Comparison of ENCODE assay signal across 15 cellular contexts in genomic region chr2:97688062-97688827, GRCh38. TPM values are rescaled to one million over a fixed set of nuclear protein-coding genes. Genes with fewer than 3 reads are reported as not detected.
DNase-seq lines count a peak whose midpoint lies in the region; ATAC-seq, FAIRE-seq and TF ChIP-seq lines count a peak whose summit lies in the region.
"Had no signal": no experiment of that assay in that cellular context is flagged by ENCODE, and none has a peak within 500 bp of the region (broad histone marks: within the 10 kb centered on the region; RNA-seq: fewer than 3 reads in every experiment).

No MANE protein-coding gene starts in this region.

- CTCF ChIA-PET in HepG2 (lab: Yijun Ruan, JAX; ENCODE audit: low intra/inter-chr PET ratio, low total read pairs), result no interaction called here

- no TSS peak for BruUV-seq in HepG2 (replicated peaks; lab: Mats Ljungman, UMichigan)

- H3K27ac ChIP-seq in HepG2 (ENCODE audit: extremely low read length, insufficient read depth, low read length), result no peak overlapping the region
- H3K27ac ChIP-seq in right lobe of liver, result no peak overlapping the region
- no peak overlapping the region for H3K27ac ChIP-seq in OCI-LY3 (ENCODE audit: low read length)
- H3K27ac ChIP-seq: GM23248, parathyroid adenoma, RWPE1 had no signal

- H3K9me3 ChIP-seq in HepG2 (ENCODE audit: low read length), result no peaks in the 10 kb centered on the region
- no peaks in the 10 kb centered on the region for H3K9me3 ChIP-seq in right lobe of liver
- H3K9me3 ChIP-seq in OCI-LY3 (ENCODE audit: insufficient read depth, low read length), result no peaks in the 10 kb centered on the region

- intact Hi-C loops in HepG2 (cut with micrococcal nuclease; ENCODE audit: unreplicated experiment) (no loop called here), right lobe of liver (cut with DNase I) (no loop called here)

- H3K36me3 ChIP-seq in HepG2 (replicated peaks in 1 of 2; ENCODE audit: control insufficient read depth in 1 of 2, insufficient read depth in 2 of 2, low read length in 2 of 2) (no peaks in the 10 kb centered on the region), right lobe of liver (no peaks in the 10 kb centered on the region), OCI-LY3 (replicated peaks; ENCODE audit: low read depth, low read length) (no peaks in the 10 kb centered on the region), bronchial epithelial cell (ENCODE audit: control insufficient read depth, insufficient read depth, low read length) (no peaks in the 10 kb centered on the region), H7 (replicated peaks; ENCODE audit: control insufficient read depth, insufficient read depth, low read length) (no peaks in the 10 kb centered on the region)

- POLR2A ChIA-PET in HepG2 (lab: Yijun Ruan, JAX), result no interaction called here

- ATAC-seq in HepG2 (peak; percentile 52), right lobe of liver (no peak)

- H3K4me1 ChIP-seq in HepG2 (ENCODE audit: insufficient read depth, low read length) (no peaks in the 10 kb centered on the region), right lobe of liver (no peaks in the 10 kb centered on the region), OCI-LY3 (ENCODE audit: low read length) (peaks cover 10% of the 10 kb centered on the region)
- H3K4me1 ChIP-seq: parathyroid adenoma had no signal

- in situ Hi-C loops in HepG2 (cut with HindIII; ENCODE audit: extremely low pct_ligation_motif_present, low pct_unique_long_range_greater_than_20kb), result no loop called here

- H3K27me3 ChIP-seq in HepG2 (ENCODE audit: control insufficient read depth in 1 of 2, insufficient read depth in 2 of 2, low read length in 2 of 2) (no peaks in the 10 kb centered on the region), right lobe of liver (no peaks in the 10 kb centered on the region), OCI-LY3 (ENCODE audit: low read depth, low read length) (no peaks in the 10 kb centered on the region), bronchial epithelial cell (ENCODE audit: control insufficient read depth, insufficient read depth, low read length) (no peaks in the 10 kb centered on the region), H7 (ENCODE audit: control insufficient read depth, insufficient read depth, low read length) (no peaks in the 10 kb centered on the region)

- TF ChIP-seq CTCF in HepG2 (CRISPR knock-in tag; IDR thresholded peaks at IDR 0.05) (no peak), right lobe of liver (IDR thresholded peaks at IDR 0.05) (no peak), OCI-LY3 (IDR thresholded peaks at IDR 0.05; ENCODE audit: low read depth, low read length) (no peak), bronchial epithelial cell (IDR thresholded peaks at IDR 0.05; ENCODE audit: insufficient read depth, low read length, severe bottlenecking) (no peak)

- DNase-seq in HepG2 (ENCODE audit: low spot score), result no peak
- DNase-seq in right lobe of liver, result no peak
- peak; percentile 28 for DNase-seq in bronchial epithelial cell (ENCODE audit: low read depth)
- DNase-seq in urothelium cell line (ENCODE audit: low spot score), result no peak
- DNase-seq in H7, result no peak
- DNase-seq in stimulated activated CD8-positive, alpha-beta memory T cell treated with anti-CD3 and anti-CD28 coated beads, Interleukin-4, amount 100 ng/mL, for 48 hours, result no peak
- DNase-seq in GM12891 (ENCODE audit: insufficient read length, low spot score), result no peak
- DNase-seq: activated CD8-positive, alpha-beta memory T cell treated with anti-CD3 and anti-CD28 coated beads for 24 hours; aorta; GM23248; T-helper 9 cell had no signal

- no peak overlapping the region for H3K4me3 ChIP-seq in HepG2 (replicated peaks in 1 of 3; ENCODE audit: insufficient read depth in 1 of 3, low read depth in 2 of 3, low read length in 3 of 3)
- no peak overlapping the region for H3K4me3 ChIP-seq in right lobe of liver
- H3K4me3 ChIP-seq in OCI-LY3 (ENCODE audit: low read length), result no peak overlapping the region
- H3K4me3 ChIP-seq in bronchial epithelial cell (ENCODE audit: low read depth, low read length), result no peak overlapping the region
- H3K4me3 ChIP-seq in H7 (ENCODE audit: insufficient read depth, low read depth, low read length), result no peak overlapping the region
- H3K4me3 ChIP-seq: GM23248 had no signal

- TF ChIP-seq EP300 in HepG2 (IDR thresholded peaks at IDR 0.05; ENCODE audit: low read depth in 2 of 2, low read length in 2 of 2), result no peak
- no peak for TF ChIP-seq EP300 in HepG2 (CRISPR knock-in tag; IDR thresholded peaks at IDR 0.05; ENCODE audit: borderline replicate concordance)

- WGBS in HepG2 (ENCODE audit: low lambda C conversion rate), result 49% methylated on average over 11 of the region's 11 CpGs
- WGBS in right lobe of liver (ENCODE audit: insufficient coverage, low coverage, low lambda C conversion rate, missing lambda C conversion rate), result 80% methylated on average over 7 of the region's 11 CpGs

- H3K9ac ChIP-seq in HepG2 (ENCODE audit: insufficient read depth, low read depth, low read length) (no peak overlapping the region), OCI-LY3 (ENCODE audit: low read length) (no peak overlapping the region)
- H3K9ac ChIP-seq: GM23248, parathyroid adenoma had no signal

- FAIRE-seq in HepG2 (lab: Jason Lieb, UNC) (no peak), bronchial epithelial cell (lab: Jason Lieb, UNC) (peak; percentile 72), urothelium cell line (lab: Jason Lieb, UNC) (peak; percentile 69), GM12891 (lab: Jason Lieb, UNC) (no peak)

- no peak for TF ChIP-seq POLR2A in HepG2 (IDR thresholded peaks at IDR 0.05; ENCODE audit: insufficient read depth in 1 of 2, low read depth in 2 of 2, low read length in 2 of 2)
- TF ChIP-seq POLR2A in right lobe of liver (IDR thresholded peaks at IDR 0.05), result no peak
- no peak for TF ChIP-seq POLR2A in GM12891 (IDR thresholded peaks at IDR 0.05; ENCODE audit: low read depth, low read length)

- H3K79me2 ChIP-seq in HepG2 (ENCODE audit: insufficient read depth, low read length), result no peaks in the 10 kb centered on the region
- H3K79me2 ChIP-seq in OCI-LY3 (ENCODE audit: low read length), result no peaks in the 10 kb centered on the region
- H3K79me2 ChIP-seq: parathyroid adenoma had no signal

- H4K20me1 ChIP-seq in HepG2 (ENCODE audit: insufficient read depth, low read length) (no peaks in the 10 kb centered on the region), OCI-LY3 (ENCODE audit: insufficient read depth, low read length) (no peaks in the 10 kb centered on the region)

- H2AFZ ChIP-seq in HepG2 (ENCODE audit: low read length), result no peak overlapping the region
- H2AFZ ChIP-seq in OCI-LY3 (ENCODE audit: low read depth, low read length), result no peak overlapping the region
- H2AFZ ChIP-seq: GM23248, parathyroid adenoma had no signal

- TF ChIP-seq RAD21 in HepG2 (CRISPR knock-in tag; IDR thresholded peaks at IDR 0.05), result no peak

- H3K4me2 ChIP-seq in HepG2 (ENCODE audit: low read depth, low read length), result no peak overlapping the region
- peak overlapping the region; percentile 36 for H3K4me2 ChIP-seq in OCI-LY3 (ENCODE audit: low read length)

RNA-seq across cellular contexts. Expression of gene C2orf92, which starts 18.7 kb away (rescaled TPM):
- total RNA-seq in HepG2 (2016; rRNA removed; fragmentation: Illumina TruSeq; extraction: Trizol), result 1.5 and 4.9 TPM in 2 replicates
- 1.7 and 3.6 TPM in 2 replicates for total RNA-seq in HepG2 (2016; cell fraction: cytosol; rRNA removed; fragmentation: Illumina TruSeq; extraction: Trizol; ENCODE audit: low read depth)
- 1.2 and 6.7 TPM in 2 replicates for total RNA-seq in HepG2 (2016; cell fraction: insoluble cytoplasmic fraction; rRNA removed; fragmentation: Illumina TruSeq; extraction: Trizol)
- 2.5 and 2.8 TPM in 2 replicates for total RNA-seq in HepG2 (2016; cell fraction: membrane; rRNA removed; fragmentation: Illumina TruSeq; extraction: Trizol)
- 9.5 and 13.0 TPM in 2 replicates for total RNA-seq in HepG2 (2016; cell fraction: nucleus; rRNA removed; fragmentation: Illumina TruSeq; extraction: Trizol)
- 5.0 and 9.4 TPM in 2 replicates for polyA plus RNA-seq in HepG2 (2011; rRNA removed)
- polyA plus RNA-seq in HepG2 (2011; cell fraction: cytosol; rRNA removed), result 0.79 and 0.97 TPM in 2 replicates
- polyA plus RNA-seq in HepG2 (2011; cell fraction: nucleus; rRNA removed), result 23.3 and 26.6 TPM in 2 replicates
- polyA plus RNA-seq in HepG2 (2012), result 4.1 TPM in 2 replicates
- polyA plus RNA-seq in HepG2 (2016; cell fraction: cytosol; fragmentation: Illumina TruSeq; extraction: Trizol; ENCODE audit: low read depth), result 1.4 and 1.6 TPM in 2 replicates
- 0.93 and 1.3 TPM in 2 replicates for polyA plus RNA-seq in HepG2 (2016; cell fraction: insoluble cytoplasmic fraction; fragmentation: Illumina TruSeq; extraction: Trizol; ENCODE audit: low read depth)
- 1.4 and 2.0 TPM in 2 replicates for polyA plus RNA-seq in HepG2 (2016; cell fraction: membrane; fragmentation: Illumina TruSeq; extraction: Trizol; ENCODE audit: low read depth)
- 22.0 and 25.3 TPM in 2 replicates for polyA plus RNA-seq in HepG2 (2016; cell fraction: nucleus; fragmentation: Illumina TruSeq; extraction: Trizol; ENCODE audit: insufficient read depth, low read depth)
- 3.2 and 12.3 TPM in 2 replicates for polyA minus RNA-seq in HepG2 (2011; rRNA and poly(A)+ RNA removed; ENCODE audit: low replicate concordance)
- 0.62 and 0.89 TPM in 2 replicates for polyA minus RNA-seq in HepG2 (2011; cell fraction: cytosol; rRNA and poly(A)+ RNA removed)
- polyA minus RNA-seq in HepG2 (2011; cell fraction: nucleus; rRNA and poly(A)+ RNA removed), result 23.7 and 26.4 TPM in 2 replicates
- total RNA-seq in right lobe of liver, result 10 to 100 TPM in 1 of 6 experiments, 1 to 10 TPM in 5; 2.0 to 12.8 (median 4.4) TPM
- total RNA-seq in bronchial epithelial cell, result 0.26 and 0.51 TPM in 2 replicates
- 2.5 and 4.2 TPM in 2 replicates for total RNA-seq in H7 (2014; rRNA removed; shearing (Covaris generic))
- 5.0 TPM for polyA plus RNA-seq in GM12891 (2012; ENCODE audit: low read depth, missing spikeins)

RNA-seq across cellular contexts. Expression of gene ACTR1B, which starts 24.4 kb away (rescaled TPM):
- total RNA-seq in HepG2 (2016; rRNA removed; fragmentation: Illumina TruSeq; extraction: Trizol), result 59.9 and 76.7 TPM in 2 replicates
- 70.2 and 78.4 TPM in 2 replicates for total RNA-seq in HepG2 (2016; cell fraction: cytosol; rRNA removed; fragmentation: Illumina TruSeq; extraction: Trizol; ENCODE audit: low read depth)
- 55.1 and 78.5 TPM in 2 replicates for total RNA-seq in HepG2 (2016; cell fraction: insoluble cytoplasmic fraction; rRNA removed; fragmentation: Illumina TruSeq; extraction: Trizol)
- 130 and 146 TPM in 2 replicates for total RNA-seq in HepG2 (2016; cell fraction: membrane; rRNA removed; fragmentation: Illumina TruSeq; extraction: Trizol)
- 55.2 and 70.0 TPM in 2 replicates for total RNA-seq in HepG2 (2016; cell fraction: nucleus; rRNA removed; fragmentation: Illumina TruSeq; extraction: Trizol)
- 61.7 and 77.6 TPM in 2 replicates for polyA plus RNA-seq in HepG2 (2011; rRNA removed)
- 55.9 and 77.2 TPM in 2 replicates for polyA plus RNA-seq in HepG2 (2011; cell fraction: cytosol; rRNA removed)
- polyA plus RNA-seq in HepG2 (2011; cell fraction: nucleus; rRNA removed), result 251 and 257 TPM in 2 replicates
- polyA plus RNA-seq in HepG2 (2012), result 53.7 and 58.6 TPM in 2 replicates
- 74.0 and 88.4 TPM in 2 replicates for polyA plus RNA-seq in HepG2 (2016; cell fraction: cytosol; fragmentation: Illumina TruSeq; extraction: Trizol; ENCODE audit: low read depth)
- 55.8 and 66.7 TPM in 2 replicates for polyA plus RNA-seq in HepG2 (2016; cell fraction: insoluble cytoplasmic fraction; fragmentation: Illumina TruSeq; extraction: Trizol; ENCODE audit: low read depth)
- polyA plus RNA-seq in HepG2 (2016; cell fraction: membrane; fragmentation: Illumina TruSeq; extraction: Trizol; ENCODE audit: low read depth), result 105 and 114 TPM in 2 replicates
- polyA plus RNA-seq in HepG2 (2016; cell fraction: nucleus; fragmentation: Illumina TruSeq; extraction: Trizol; ENCODE audit: insufficient read depth, low read depth), result 103 and 116 TPM in 2 replicates
- 87.1 and 132 TPM in 2 replicates for polyA minus RNA-seq in HepG2 (2011; rRNA and poly(A)+ RNA removed; ENCODE audit: low replicate concordance)
- 28.5 and 31.1 TPM in 2 replicates for polyA minus RNA-seq in HepG2 (2011; cell fraction: cytosol; rRNA and poly(A)+ RNA removed)
- 72.0 and 76.6 TPM in 2 replicates for polyA minus RNA-seq in HepG2 (2011; cell fraction: nucleus; rRNA and poly(A)+ RNA removed)
- total RNA-seq in right lobe of liver, result 10 to 100 TPM; 32.3 to 44.4 (median 35.1) TPM
- 52.9 and 59.2 TPM in 2 replicates for total RNA-seq in bronchial epithelial cell
- 49.7 and 58.3 TPM in 2 replicates for total RNA-seq in H7 (2014; rRNA removed; shearing (Covaris generic))
- 52.0 TPM for polyA plus RNA-seq in GM12891 (2012; ENCODE audit: low read depth, missing spikeins)

RNA-seq across cellular contexts. Expression of gene ZAP70, which starts 25.1 kb away (rescaled TPM):
- total RNA-seq in HepG2 (2016; rRNA removed; fragmentation: Illumina TruSeq; extraction: Trizol) (0.18 and 0.51 TPM in 2 replicates), right lobe of liver (1 to 10 TPM in 4 of 6 experiments, under 1 TPM in 2; 0.74 to 2.1 (median 1.4) TPM), bronchial epithelial cell (not detected in 2 replicates)
- total RNA-seq in HepG2 (2016; cell fraction: cytosol; rRNA removed; fragmentation: Illumina TruSeq; extraction: Trizol; ENCODE audit: low read depth), result not detected in 2 replicates
- total RNA-seq in HepG2 (2016; cell fraction: insoluble cytoplasmic fraction; rRNA removed; fragmentation: Illumina TruSeq; extraction: Trizol), result 0.24 and 0.43 TPM in 2 replicates
- not detected in 2 replicates for total RNA-seq in HepG2 (2016; cell fraction: membrane; rRNA removed; fragmentation: Illumina TruSeq; extraction: Trizol)
- 0.28 and 0.31 TPM in 2 replicates for total RNA-seq in HepG2 (2016; cell fraction: nucleus; rRNA removed; fragmentation: Illumina TruSeq; extraction: Trizol)
- 4.0 and 7.1 TPM in 2 replicates for polyA plus RNA-seq in HepG2 (2011; rRNA removed)
- polyA plus RNA-seq in HepG2 (2011; cell fraction: cytosol; rRNA removed), result 2.5 and 3.2 TPM in 2 replicates
- 64.9 and 67.7 TPM in 2 replicates for polyA plus RNA-seq in HepG2 (2011; cell fraction: nucleus; rRNA removed)
- 2.2 and 3.6 TPM in 2 replicates for polyA plus RNA-seq in HepG2 (2012)
- polyA plus RNA-seq in HepG2 (2016; cell fraction: cytosol; fragmentation: Illumina TruSeq; extraction: Trizol; ENCODE audit: low read depth), result not detected in 2 replicates
- polyA plus RNA-seq in HepG2 (2016; cell fraction: insoluble cytoplasmic fraction; fragmentation: Illumina TruSeq; extraction: Trizol; ENCODE audit: low read depth), result 0.27 and 0.57 TPM in 2 replicates
- polyA plus RNA-seq in HepG2 (2016; cell fraction: membrane; fragmentation: Illumina TruSeq; extraction: Trizol; ENCODE audit: low read depth), result not detected in 2 replicates
- 1.00 and 1.1 TPM in 2 replicates for polyA plus RNA-seq in HepG2 (2016; cell fraction: nucleus; fragmentation: Illumina TruSeq; extraction: Trizol; ENCODE audit: insufficient read depth, low read depth)
- polyA minus RNA-seq in HepG2 (2011; rRNA and poly(A)+ RNA removed; ENCODE audit: low replicate concordance), result 5.3 TPM in 1 of 2 replicates, not detected in the other
- 1.5 and 1.6 TPM in 2 replicates for polyA minus RNA-seq in HepG2 (2011; cell fraction: cytosol; rRNA and poly(A)+ RNA removed)
- 5.0 and 5.6 TPM in 2 replicates for polyA minus RNA-seq in HepG2 (2011; cell fraction: nucleus; rRNA and poly(A)+ RNA removed)
- 0.33 and 2.5 TPM in 2 replicates for total RNA-seq in H7 (2014; rRNA removed; shearing (Covaris generic))
- 21.2 TPM for polyA plus RNA-seq in GM12891 (2012; ENCODE audit: low read depth, missing spikeins)
- total RNA-seq: GM23248, NCI-H460 had no signal
- polyA plus RNA-seq: GM23248 had no signal

RNA-seq across cellular contexts. Expression of gene COX5B, which starts 42.4 kb away (rescaled TPM):
- total RNA-seq in HepG2 (2016; rRNA removed; fragmentation: Illumina TruSeq; extraction: Trizol), result 453 and 457 TPM in 2 replicates
- 171 and 178 TPM in 2 replicates for total RNA-seq in HepG2 (2016; cell fraction: cytosol; rRNA removed; fragmentation: Illumina TruSeq; extraction: Trizol; ENCODE audit: low read depth)
- 461 and 544 TPM in 2 replicates for total RNA-seq in HepG2 (2016; cell fraction: insoluble cytoplasmic fraction; rRNA removed; fragmentation: Illumina TruSeq; extraction: Trizol)
- total RNA-seq in HepG2 (2016; cell fraction: membrane; rRNA removed; fragmentation: Illumina TruSeq; extraction: Trizol), result 139 and 150 TPM in 2 replicates
- total RNA-seq in HepG2 (2016; cell fraction: nucleus; rRNA removed; fragmentation: Illumina TruSeq; extraction: Trizol), result 157 and 190 TPM in 2 replicates
- polyA plus RNA-seq in HepG2 (2011; rRNA removed), result 440 and 536 TPM in 2 replicates
- polyA plus RNA-seq in HepG2 (2011; cell fraction: cytosol; rRNA removed), result 532 and 716 TPM in 2 replicates
- 231 and 254 TPM in 2 replicates for polyA plus RNA-seq in HepG2 (2011; cell fraction: nucleus; rRNA removed)
- polyA plus RNA-seq in HepG2 (2012), result 249 and 275 TPM in 2 replicates
- polyA plus RNA-seq in HepG2 (2016; cell fraction: cytosol; fragmentation: Illumina TruSeq; extraction: Trizol; ENCODE audit: low read depth), result 152 and 159 TPM in 2 replicates
- polyA plus RNA-seq in HepG2 (2016; cell fraction: insoluble cytoplasmic fraction; fragmentation: Illumina TruSeq; extraction: Trizol; ENCODE audit: low read depth), result 356 and 383 TPM in 2 replicates
- 107 and 113 TPM in 2 replicates for polyA plus RNA-seq in HepG2 (2016; cell fraction: membrane; fragmentation: Illumina TruSeq; extraction: Trizol; ENCODE audit: low read depth)
- 248 and 261 TPM in 2 replicates for polyA plus RNA-seq in HepG2 (2016; cell fraction: nucleus; fragmentation: Illumina TruSeq; extraction: Trizol; ENCODE audit: insufficient read depth, low read depth)
- 67.4 and 92.1 TPM in 2 replicates for polyA minus RNA-seq in HepG2 (2011; rRNA and poly(A)+ RNA removed; ENCODE audit: low replicate concordance)
- polyA minus RNA-seq in HepG2 (2011; cell fraction: cytosol; rRNA and poly(A)+ RNA removed), result 75.3 and 98.0 TPM in 2 replicates
- 53.7 and 62.3 TPM in 2 replicates for polyA minus RNA-seq in HepG2 (2011; cell fraction: nucleus; rRNA and poly(A)+ RNA removed)
- total RNA-seq in right lobe of liver, result 100 to 1,000 TPM; 153 to 318 (median 197) TPM
- 416 and 525 TPM in 2 replicates for total RNA-seq in bronchial epithelial cell
- 312 and 347 TPM in 2 replicates for total RNA-seq in H7 (2014; rRNA removed; shearing (Covaris generic))
- polyA plus RNA-seq in GM12891 (2012; ENCODE audit: low read depth, missing spikeins), result 373 TPM
